In the genomic region with DNA sequence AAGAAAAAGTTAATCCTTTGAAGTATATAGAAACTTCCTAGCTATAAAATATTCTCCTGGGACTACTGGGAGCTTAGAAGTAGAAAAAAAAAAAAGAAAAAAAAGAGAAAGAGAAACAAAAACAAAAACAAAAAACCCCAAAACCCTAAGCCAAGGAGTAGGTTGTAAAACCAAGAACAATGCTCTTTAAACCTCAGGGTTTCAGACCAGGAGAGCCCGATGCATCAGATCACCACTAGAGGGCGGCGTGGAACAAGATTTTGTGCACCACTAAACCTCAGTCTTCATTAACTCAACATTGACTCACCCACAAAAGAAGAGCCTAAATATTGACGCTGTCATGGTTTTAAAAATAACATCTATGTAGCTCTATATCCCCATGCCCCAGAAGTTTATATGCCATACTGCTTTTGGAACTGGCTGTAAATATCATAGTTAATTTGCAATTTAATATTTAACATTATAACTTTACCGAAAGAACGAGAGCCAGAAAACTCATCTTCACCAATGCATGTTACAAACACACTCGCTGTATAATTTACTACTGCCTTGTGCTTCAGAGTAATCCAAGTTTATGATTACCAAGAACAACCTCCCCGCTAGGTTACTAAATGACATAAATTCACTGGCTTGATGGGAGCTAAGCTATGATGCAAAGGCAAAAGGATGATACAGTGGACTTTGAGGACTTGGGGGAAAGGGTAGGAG, we compare ENCODE assay signal across 8 cellular contexts. TPM values are rescaled to one million over a fixed set of nuclear protein-coding genes. Genes with fewer than 3 reads are reported as not detected.
DNase-seq lines count a peak whose midpoint lies in the region; TF ChIP-seq lines count a peak whose summit lies in the region.

No MANE protein-coding gene starts in this region.

- no peaks in the 10 kb centered on the region for H3K9me3 ChIP-seq in MM.1S (replicated peaks; ENCODE audit: insufficient read depth, low read length)
- no peaks in the 10 kb centered on the region; the same call in 1 of the 2 replicates for H3K9me3 ChIP-seq in SJSA1 (replicated peaks)
- no peaks in the 10 kb centered on the region for H3K9me3 ChIP-seq in ovary
- no peaks in the 10 kb centered on the region for H3K9me3 ChIP-seq in transverse colon

- intact Hi-C loops in ovary (cut with DNase I) (loop anchor here in 2 of 4 donors (10.0 kb wide), 2 partner anchors 180 to 270 kb away; partner anchors contain the start of gene NOL7 (in 1 of the 2)), transverse colon (cut with DNase I; ENCODE audit: low total_unique reads) (no loop called here)

- DNase-seq in G401 (ENCODE audit: low spot score) (peak; percentile 84), H7 (peak; percentile 72), MM.1S (peak; percentile 82), SJSA1 (ENCODE audit: low read depth in 1 of 2, low spot score in 2 of 2) (peak; percentile 72 to 86), germinal center (ENCODE audit: low spot score) (peak; percentile 64), ovary (peak; percentile 73 to 87 (median 85)), transverse colon (peak; percentile 88)
- DNase-seq in activated effector memory CD4-positive, alpha-beta T cell treated with anti-CD3 and anti-CD28 coated beads, Interleukin-2, amount 50 U/mL, for 16 hours, result peak; percentile 93

- H3K27ac ChIP-seq in MM.1S (ENCODE audit: low read length) (no peak overlapping the region), SJSA1 (peak overlapping the region; percentile 42), ovary (no peak overlapping the region), transverse colon (peak overlapping the region in 2 of 4 donors; percentile 12 to 50)

- no peak overlapping the region for H2AFZ ChIP-seq in MM.1S (ENCODE audit: low read length)

- H3K4me3 ChIP-seq in H7 (ENCODE audit: insufficient read depth, low read depth, low read length), result no peak overlapping the region
- H3K4me3 ChIP-seq in MM.1S (ENCODE audit: low read length), result no peak overlapping the region
- no peak overlapping the region for H3K4me3 ChIP-seq in SJSA1
- H3K4me3 ChIP-seq in ovary, result no peak overlapping the region
- H3K4me3 ChIP-seq in transverse colon, result no peak overlapping the region

- no peak for TF ChIP-seq POLR2A in ovary (IDR thresholded peaks at IDR 0.05)
- TF ChIP-seq POLR2A in transverse colon (IDR thresholded peaks at IDR 0.05), result no peak

- no peaks in the 10 kb centered on the region for H3K4me1 ChIP-seq in MM.1S (ENCODE audit: low read length)
- peaks cover 15% of the 10 kb centered on the region for H3K4me1 ChIP-seq in SJSA1 (replicated peaks)
- H3K4me1 ChIP-seq in ovary (ENCODE audit: insufficient read depth), result no peaks in the 10 kb centered on the region
- H3K4me1 ChIP-seq in transverse colon, result no peaks in the 10 kb centered on the region

- no peaks in the 10 kb centered on the region for H3K9me2 ChIP-seq in MM.1S (replicated peaks; ENCODE audit: insufficient read depth, low read length)

- 43 to 45% (median 44%) methylated on average over 8 of the region's 8 CpGs for WGBS in ovary, 3 donors
- 38 to 40% methylated on average over 8 of the region's 8 CpGs for WGBS in transverse colon (ENCODE audit: low coverage in 1 of 2), 2 donors

- no peaks in the 10 kb centered on the region for H3F3A ChIP-seq in MM.1S (ENCODE audit: insufficient read depth, low read length)

- no peaks in the 10 kb centered on the region for H4K20me1 ChIP-seq in MM.1S (ENCODE audit: insufficient read depth, low read length)

- in situ Hi-C loops in G401 (cut with HindIII; ENCODE audit: low sequenced_read_pairs) (no loop called here), transverse colon (cut with MboI; ENCODE audit: low pct_ligation_motif_present in 1 of 4, low pct_unique_long_range_greater_than_20kb in 1 of 4, low sequenced_read_pairs in 3 of 4) (loop anchor here in 2 of 4 donors (10.0 kb wide), 1 partner anchor 270 kb away; no protein-coding TSS in a partner anchor)

- no peak overlapping the region for H3K9ac ChIP-seq in MM.1S (ENCODE audit: low read length)

- H3K4me2 ChIP-seq in MM.1S (ENCODE audit: low read depth, low read length), result no peak overlapping the region

- H3K36me3 ChIP-seq in H7 (replicated peaks; ENCODE audit: control insufficient read depth, insufficient read depth, low read length) (peaks cover 1% of the 10 kb centered on the region), MM.1S (replicated peaks; ENCODE audit: insufficient read depth, low read length) (no peaks in the 10 kb centered on the region), SJSA1 (peaks cover 39% of the 10 kb centered on the region), ovary (no peaks in the 10 kb centered on the region), transverse colon (peaks cover 0 to 50% (median 5%) of the 10 kb centered on the region in 4 donors)

- TF ChIP-seq EP300 in ovary (IDR thresholded peaks at IDR 0.05), result no peak
- no peak for TF ChIP-seq EP300 in transverse colon (IDR thresholded peaks at IDR 0.05; ENCODE audit: low read depth)

- TF ChIP-seq CTCF in MM.1S (IDR thresholded peaks at IDR 0.05; ENCODE audit: low read length) (peak; percentile 91), ovary (IDR thresholded peaks at IDR 0.05) (peak; percentile 65 to 81 (median 67)), transverse colon (IDR thresholded peaks at IDR 0.05) (peak; percentile 89 to 94 (median 92))

- no peaks in the 10 kb centered on the region for H3K79me2 ChIP-seq in MM.1S (ENCODE audit: low read length)

- H3K27me3 ChIP-seq in H7 (ENCODE audit: control insufficient read depth, insufficient read depth, low read length) (no peaks in the 10 kb centered on the region), MM.1S (replicated peaks; ENCODE audit: insufficient read depth, low read length) (no peaks in the 10 kb centered on the region), SJSA1 (replicated peaks) (no peaks in the 10 kb centered on the region), ovary (no peaks in the 10 kb centered on the region), transverse colon (no peaks in the 10 kb centered on the region)

RNA-seq across cellular contexts. Expression of gene MCUR1, which starts 19.2 kb away (rescaled TPM):
- total RNA-seq in G401 (2014; rRNA removed; shearing (Covaris generic)), result 28.2 and 28.8 TPM in 2 replicates
- 16.0 and 21.4 TPM in 2 replicates for total RNA-seq in H7 (2014; rRNA removed; shearing (Covaris generic))
- total RNA-seq in SJSA1 (2014; rRNA removed; shearing (Covaris generic)), result 25.1 and 27.9 TPM in 2 replicates
- total RNA-seq in ovary (10 to 100 TPM in 3 of 7 donors, 1 to 10 TPM in 4; 5.1 to 12.8 (median 9.3) TPM), transverse colon (10 to 100 TPM; 25.7 to 58.7 (median 31.1) TPM)
- polyA plus RNA-seq in ovary, result 10 to 100 TPM in 1 of 2 donors, 1 to 10 TPM in 1; 5.4 to 20.0 TPM
